ENCODE assay signal across 8 cellular contexts in the genomic region with DNA sequence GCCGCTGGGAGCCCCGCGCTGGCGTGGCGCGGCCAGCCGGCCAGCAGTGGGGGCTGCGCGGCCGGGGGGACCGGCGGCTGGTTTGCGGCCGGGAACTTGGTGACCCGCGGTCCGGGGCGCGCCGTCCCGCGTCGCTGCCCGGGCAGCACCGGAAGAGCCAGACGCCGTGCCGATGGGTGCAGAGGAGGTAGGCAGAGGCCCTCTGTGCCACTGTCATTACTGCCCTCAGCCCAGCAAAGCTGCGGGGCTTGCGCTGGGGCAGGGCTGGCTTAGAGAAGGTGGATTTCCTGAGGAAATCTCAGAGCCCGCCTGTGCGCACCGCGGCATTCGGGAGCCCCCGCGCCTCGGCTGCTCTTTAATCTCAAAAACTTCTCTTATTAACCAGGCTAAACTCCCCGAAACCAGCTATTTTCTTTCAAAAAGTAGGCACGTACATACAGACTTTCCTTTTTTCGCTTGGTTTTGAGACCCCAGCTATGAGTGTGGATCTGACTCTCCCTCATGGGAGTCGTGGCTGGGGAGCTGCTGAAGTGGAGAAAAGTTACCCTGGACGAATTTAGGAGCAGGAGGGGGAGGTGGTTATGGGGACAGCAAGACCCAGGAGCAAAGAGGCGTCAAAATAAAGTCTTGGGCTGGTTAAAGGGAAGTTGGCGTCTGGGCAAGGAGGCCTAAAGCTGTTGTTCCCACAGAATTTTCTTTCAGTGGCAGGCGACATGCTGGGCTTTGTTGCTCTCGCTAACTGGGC. TPM values are rescaled to one million over a fixed set of nuclear protein-coding genes. Genes with fewer than 3 reads are reported as not detected.
DNase-seq lines count a peak whose midpoint lies in the region; ATAC-seq and TF ChIP-seq lines count a peak whose summit lies in the region.

No MANE protein-coding gene starts in this region.

- peaks cover 3% of the 10 kb centered on the region for H3K36me3 Mint-ChIP-seq in activated naive CD8-positive, alpha-beta T cell

- H3K4me1 Mint-ChIP-seq in activated naive CD8-positive, alpha-beta T cell (ENCODE audit: low read depth), result peaks cover 65% of the 10 kb centered on the region

- H3K9me3 ChIP-seq in heart right ventricle, result no peaks in the 10 kb centered on the region

- peak overlapping the region; percentile 98 for H3K27ac Mint-ChIP-seq in activated naive CD8-positive, alpha-beta T cell

- ATAC-seq in HG03095 (IDR thresholded peaks at IDR 0.05; ENCODE audit: unreplicated experiment), result peak; percentile 5
- ATAC-seq in heart right ventricle, result peak in 6 of 8 donors; percentile 10 to 24 (median 16)

- no peaks in the 10 kb centered on the region for H3K27me3 ChIP-seq in heart right ventricle

- H3K4me1 ChIP-seq in heart right ventricle, result peaks cover 24 to 68% (median 60%) of the 10 kb centered on the region in 9 donors

- DNase-seq in NCI-H1417 (lab: John Stamatoyannopoulos, UW), result peak; percentile 41 to 81 (median 74)
- DNase-seq in NCI-H1417 treated with DMSO at 0.1 percent for 48 hours (lab: John Stamatoyannopoulos, UW), result no peak
- peak; percentile 38 for DNase-seq in OCI-M2 (lab: John Stamatoyannopoulos, UW; ENCODE audit: unreplicated experiment)
- DNase-seq in heart right ventricle, result peak in 1 of 2 donors; percentile 32
- peak; percentile 61 for DNase-seq in pons (ENCODE audit: low spot score)
- DNase-seq in NCI-H2029 treated with DMSO at 0.1 percent for 48 hours (lab: John Stamatoyannopoulos, UW), result no peak

- no peaks in the 10 kb centered on the region for H3K27me3 Mint-ChIP-seq in activated naive CD8-positive, alpha-beta T cell

- H3K9me3 Mint-ChIP-seq in activated naive CD8-positive, alpha-beta T cell (ENCODE audit: low read depth), result no peaks in the 10 kb centered on the region

- WGBS in heart right ventricle, 2 donors, result 0 to 1% methylated on average over 45 to 47 of the region's 47 CpGs

- H3K36me3 ChIP-seq in heart right ventricle, result peaks cover 0 to 15% (median 0%) of the 10 kb centered on the region in 9 donors

- TF ChIP-seq CTCF in heart right ventricle (IDR thresholded peaks at IDR 0.05), result no peak

- intact Hi-C loops in heart right ventricle (cut with DNase I), result loop anchor here (5.0 to 10.0 kb wide), 8 partner anchors 35 to 110 kb away; no protein-coding TSS in a partner anchor

- peak overlapping the region; percentile 96 for H3K4me3 Mint-ChIP-seq in activated naive CD8-positive, alpha-beta T cell

- H3K27ac ChIP-seq in heart right ventricle, result peak overlapping the region; percentile 93 to 99 (median 98)

- H3K4me3 ChIP-seq in heart right ventricle, result peak overlapping the region; percentile 73 to 91 (median 84)

RNA-seq across cellular contexts. Expression of a gene that starts 0.8 kb away (rescaled TPM):
- 10 to 100 TPM; 18.0 to 46.3 (median 25.5) TPM for total RNA-seq in heart right ventricle
- 1 to 10 TPM; 5.9 to 8.4 TPM for polyA plus RNA-seq in heart right ventricle

RNA-seq across cellular contexts. Expression of a gene that starts 37.5 kb away (rescaled TPM):
- total RNA-seq in heart right ventricle, result not detected
- polyA plus RNA-seq in heart right ventricle, result under 1 TPM in 1 of 2 donors, not detected in 1; 0.03 TPM

Comparison
In these comparisons a context has a peak if more than half of its experiments do, and no peak if none do; other contexts are left out.
1. DNase-seq: peak in NCI-H1417 (3 of 3), OCI-M2 (single experiment) and pons (single experiment); none in NCI-H1417 treated with DMSO at 0.1 percent for 48 hours (single experiment) and NCI-H2029 treated with DMSO at 0.1 percent for 48 hours (single experiment).